ENCODE assay signal across 8 cellular contexts in the genomic region with DNA sequence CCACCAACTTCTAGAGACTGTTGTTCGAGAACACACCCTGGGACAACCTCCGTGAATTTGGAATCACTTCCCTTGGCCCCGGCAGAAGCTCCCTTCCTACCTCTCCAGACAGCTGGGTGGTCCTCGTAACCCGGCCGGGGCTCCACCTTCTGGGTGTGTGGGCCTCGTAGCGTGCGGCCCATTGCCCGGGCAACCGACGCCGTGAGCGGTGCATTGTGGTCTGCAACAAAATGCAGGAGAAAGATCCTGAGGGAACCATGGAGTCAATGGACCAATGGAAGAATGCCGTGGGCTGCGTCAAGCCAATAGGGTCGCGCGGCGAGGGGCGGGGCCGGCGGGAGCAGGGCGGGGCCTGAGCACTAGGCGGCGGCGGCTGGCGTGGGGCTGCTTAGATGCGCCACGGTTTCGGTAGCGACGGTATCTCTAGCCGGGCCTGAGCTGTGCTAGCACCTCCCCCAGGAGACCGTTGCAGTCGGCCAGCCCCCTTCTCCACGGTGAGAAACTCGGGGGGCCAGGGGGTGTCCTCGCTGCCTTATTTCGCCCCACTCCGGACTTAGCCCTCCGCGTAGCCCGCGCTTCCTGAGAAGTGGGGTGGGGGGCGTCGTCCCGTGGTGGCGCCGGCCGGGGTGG.
DNase-seq lines count a peak whose midpoint lies in the region; FAIRE-seq and TF ChIP-seq lines count a peak whose summit lies in the region.

TSS of gene DYNLL1 (plus strand) at position 391 of the 630 bp plus-strand sequence. CDS start 309 bp downstream, outside the sequence.

- H3K36me3 ChIP-seq in Loucy (ENCODE audit: insufficient read depth, low read length), result peaks cover 18% of the 10 kb centered on the region

- H3K79me2 ChIP-seq in Loucy (ENCODE audit: insufficient read depth, low read length), result peaks cover 29% of the 10 kb centered on the region

- peaks cover 32% of the 10 kb centered on the region for H4K20me1 ChIP-seq in Loucy (ENCODE audit: insufficient read depth, low read length, poor library complexity, severe bottlenecking)

- H3K27me3 Mint-ChIP-seq in nephron (ENCODE audit: low read depth), result no peaks in the 10 kb centered on the region
- H3K27me3 Mint-ChIP-seq in stimulated activated naive CD8-positive, alpha-beta T cell treated with anti-CD3 and anti-CD28 coated beads, Interleukin-15, Interleukin-2, amounts not matched to agents 100 ng/mL and 50 ng/mL, for 24 hours, result no peaks in the 10 kb centered on the region

- H3F3A ChIP-seq in Loucy (ENCODE audit: low read depth), result peaks cover 3% of the 10 kb centered on the region; the same call in 1 of the 2 replicates

- H3K9me2 ChIP-seq in Loucy (replicated peaks; ENCODE audit: low read depth, low read length), result no peaks in the 10 kb centered on the region

- peaks cover 50% of the 10 kb centered on the region for H3K36me3 Mint-ChIP-seq in nephron (ENCODE audit: low read depth)
- H3K36me3 Mint-ChIP-seq in stimulated activated naive CD8-positive, alpha-beta T cell treated with anti-CD3 and anti-CD28 coated beads, Interleukin-15, Interleukin-2, amounts not matched to agents 100 ng/mL and 50 ng/mL, for 24 hours (ENCODE audit: low read depth), result peaks cover 28% of the 10 kb centered on the region

- H3K4me3 ChIP-seq in Loucy (ENCODE audit: low read length, poor library complexity, severe bottlenecking) (peak within 1 kb of the TSS; percentile 96), fibroblast of pulmonary artery (replicated peaks; ENCODE audit: low read depth, low read length) (peak within 1 kb of the TSS; percentile 95)

- H3K4me3 Mint-ChIP-seq in nephron, result peak within 1 kb of the TSS; percentile 96 to 100 (median 97)
- peak within 1 kb of the TSS; percentile 97 for H3K4me3 Mint-ChIP-seq in stimulated activated naive CD8-positive, alpha-beta T cell treated with anti-CD3 and anti-CD28 coated beads, Interleukin-15, Interleukin-2, amounts not matched to agents 100 ng/mL and 50 ng/mL, for 24 hours

- no peaks in the 10 kb centered on the region for H3K9me3 ChIP-seq in Loucy (ENCODE audit: insufficient read depth, low read depth, low read length)

- H3K4me1 Mint-ChIP-seq in nephron, result peaks cover 36% of the 10 kb centered on the region
- H3K4me1 Mint-ChIP-seq in stimulated activated naive CD8-positive, alpha-beta T cell treated with anti-CD3 and anti-CD28 coated beads, Interleukin-15, Interleukin-2, amounts not matched to agents 100 ng/mL and 50 ng/mL, for 24 hours (ENCODE audit: low read depth), result peaks cover 29% of the 10 kb centered on the region

- no peak for TF ChIP-seq CTCF in Loucy (conservative IDR thresholded peaks at IDR 0.05; ENCODE audit: low read length)
- TF ChIP-seq CTCF in fibroblast of pulmonary artery (IDR thresholded peaks at IDR 0.05; ENCODE audit: low read length, missing control alignments), result no peak
- no peak for TF ChIP-seq CTCF in nephron (IDR thresholded peaks at IDR 0.05; ENCODE audit: unreplicated experiment in 3 of 3)

- DNase-seq in EL (peak; percentile 96), H54 (ENCODE audit: insufficient read length, low spot score) (peak; percentile 83), fibroblast of pulmonary artery (ENCODE audit: low read depth) (peak; percentile 97)
- peak; percentile 97 for DNase-seq in activated T-helper 9 cell treated with anti-CD3 and anti-CD28 coated beads, Interleukin-2, amount 50 U/mL, for 16 hours (ENCODE audit: low read depth)

- FAIRE-seq in H54 (lab: Jason Lieb, UNC), result peak; percentile 74

- peak within 1 kb of the TSS; percentile 98 for H3K9ac ChIP-seq in Loucy (ENCODE audit: low read depth, low read length, poor library complexity, severe bottlenecking)

- peaks cover 22% of the 10 kb centered on the region for H3K4me1 ChIP-seq in Loucy (ENCODE audit: insufficient read depth, low read length, poor library complexity, severe bottlenecking)

- peak within 1 kb of the TSS; percentile 89 to 97 (median 92) for H3K27ac Mint-ChIP-seq in nephron
- peak within 1 kb of the TSS; percentile 89 for H3K27ac Mint-ChIP-seq in stimulated activated naive CD8-positive, alpha-beta T cell treated with anti-CD3 and anti-CD28 coated beads, Interleukin-15, Interleukin-2, amounts not matched to agents 100 ng/mL and 50 ng/mL, for 24 hours

- H3K4me2 ChIP-seq in Loucy (ENCODE audit: low read depth, low read length, poor library complexity, severe bottlenecking), result peak within 1 kb of the TSS; percentile 93

- TF ChIP-seq POLR2A in H54 (IDR thresholded peaks at IDR 0.05; ENCODE audit: low read depth, low read length) (peak; percentile 98), Raji (IDR thresholded peaks at IDR 0.05; ENCODE audit: insufficient read depth, low read depth, low read length) (peak; percentile 97)

- H3K27me3 ChIP-seq in Loucy (ENCODE audit: insufficient read depth, low read length, poor library complexity, severe bottlenecking), result no peaks in the 10 kb centered on the region

- H3K9me3 Mint-ChIP-seq in nephron, result no peaks in the 10 kb centered on the region
- no peaks in the 10 kb centered on the region for H3K9me3 Mint-ChIP-seq in stimulated activated naive CD8-positive, alpha-beta T cell treated with anti-CD3 and anti-CD28 coated beads, Interleukin-15, Interleukin-2, amounts not matched to agents 100 ng/mL and 50 ng/mL, for 24 hours

- H2AFZ ChIP-seq in Loucy (ENCODE audit: low read length), result peak within 1 kb of the TSS; percentile 73

Comparison
In these comparisons a context has a peak if more than half of its experiments do, and no peak if none do; other contexts are left out.
1. Peak in every context shown above with its lines: DNase-seq and H3K4me3 ChIP-seq.